In genomic region chr9:113712053-113712452, GRCh38 we compare ENCODE assay signal across 12 cellular contexts.
DNase-seq lines count a peak whose midpoint lies in the region; ATAC-seq, FAIRE-seq and TF ChIP-seq lines count a peak whose summit lies in the region.
"Had no signal": no experiment of that assay in that cellular context is flagged by ENCODE, and none has a peak within 500 bp of the region (broad histone marks: within the 10 kb centered on the region; RNA-seq: fewer than 3 reads in every experiment).

No MANE protein-coding gene starts in this region.

- H3K36me3 ChIP-seq in BLaER1: no peaks in the 10 kb centered on the region
- no peaks in the 10 kb centered on the region for H3K36me3 ChIP-seq in mammary epithelial cell (ENCODE audit: insufficient read depth, low read length)

- H3K9me3 ChIP-seq in BLaER1: peaks cover 27% of the 10 kb centered on the region
- H3K9me3 ChIP-seq in mammary epithelial cell (replicated peaks; ENCODE audit: insufficient read depth, low read length): peaks cover 5% of the 10 kb centered on the region

- 3% methylated on average over 2 of the region's 2 CpGs for WGBS in mammary epithelial cell (ENCODE audit: low coverage, missing lambda C conversion rate)

- peak overlapping the region; percentile 56; the same call in 1 of the 2 replicates for H3K4me2 ChIP-seq in BLaER1
- H3K4me2 ChIP-seq in mammary epithelial cell (ENCODE audit: insufficient read depth, low read depth, low read length): no peak overlapping the region

- no peaks in the 10 kb centered on the region for H3K79me2 ChIP-seq in mammary epithelial cell (ENCODE audit: insufficient read depth, low read length)
- H3K79me2 ChIP-seq: parathyroid adenoma had no signal

- ATAC-seq in left lobe of liver (peak; percentile 30), HG02938 (IDR thresholded peaks at IDR 0.05; ENCODE audit: unreplicated experiment) (no peak)

- H3K4me1 ChIP-seq in BLaER1 (peaks cover 24% of the 10 kb centered on the region), mammary epithelial cell (ENCODE audit: insufficient read depth, low read length) (peaks cover 7% of the 10 kb centered on the region)
- H3K4me1 ChIP-seq: parathyroid adenoma had no signal

- no peak for TF ChIP-seq EP300 in Ishikawa (IDR thresholded peaks at IDR 0.05; ENCODE audit: borderline replicate concordance)

- no peak for TF ChIP-seq POLR2A in H54 (IDR thresholded peaks at IDR 0.05; ENCODE audit: low read depth, low read length)

- H3K9ac ChIP-seq in BLaER1 (no peak overlapping the region), mammary epithelial cell (ENCODE audit: insufficient read depth, low read length) (no peak overlapping the region)
- H3K9ac ChIP-seq: parathyroid adenoma had no signal

- BruUV-seq in mammary epithelial cell (replicated peaks; lab: Mats Ljungman, UMichigan): no TSS peak

- in situ Hi-C loops in mammary epithelial cell (cut with MboI; ENCODE audit: low sequenced_read_pairs in 2 of 2): no loop called here

- H3K27me3 ChIP-seq in BLaER1 (no peaks in the 10 kb centered on the region), mammary epithelial cell (ENCODE audit: insufficient read depth, low read length) (no peaks in the 10 kb centered on the region)

- DNase-seq in mammary epithelial cell (peak; percentile 56), left lobe of liver (ENCODE audit: low spot score) (peak; percentile 41), H54 (ENCODE audit: insufficient read length, low spot score) (no peak), NCI-H187 treated with DMSO at 0.1 percent for 48 hours (lab: John Stamatoyannopoulos, UW) (no peak), C1 segment of cervical spinal cord (lab: John Stamatoyannopoulos, UW) (no peak)
- DNase-seq: CD4-positive, CD25-positive, alpha-beta regulatory T cell; NCI-H1417; stimulated activated CD4-positive, alpha-beta T cell treated with anti-CD3 and anti-CD28 coated beads, Interleukin-4, amount 100 ng/mL, for 1 hour had no signal

- H4K20me1 ChIP-seq in BLaER1 (no peaks in the 10 kb centered on the region), mammary epithelial cell (ENCODE audit: insufficient read depth, low read length) (no peaks in the 10 kb centered on the region)

- H3K4me3 ChIP-seq in BLaER1 (no peak overlapping the region), mammary epithelial cell (replicated peaks in 1 of 3; ENCODE audit: insufficient read depth in 1 of 3, low read depth in 2 of 3, low read length in 3 of 3) (no peak overlapping the region)

- CTCF ChIA-PET in mammary epithelial cell (lab: Charles Lee; ENCODE audit: low non-redundant PET): interaction anchor here (0.6 kb wide), 1 partner anchor 30 kb away, joined by 5 read pairs; no protein-coding TSS in a partner anchor

- no peak for TF ChIP-seq RAD21 in Ishikawa (IDR thresholded peaks at IDR 0.05; ENCODE audit: low read depth)

- H3K27ac ChIP-seq in BLaER1 (no peak overlapping the region), mammary epithelial cell (ENCODE audit: insufficient read depth, low read depth, low read length) (no peak overlapping the region)
- H3K27ac ChIP-seq: parathyroid adenoma had no signal

- no peak overlapping the region for H2AFZ ChIP-seq in mammary epithelial cell (ENCODE audit: low read depth, low read length)
- H2AFZ ChIP-seq: parathyroid adenoma had no signal

- FAIRE-seq in H54 (lab: Jason Lieb, UNC): no peak

- TF ChIP-seq CTCF in mammary epithelial cell (conservative IDR thresholded peaks at IDR 0.05 in 1 of 2, IDR thresholded peaks at IDR 0.05 in 1 of 2; ENCODE audit: extremely low read depth in 1 of 2, insufficient read depth in 1 of 2, low read depth in 1 of 2, low read length in 2 of 2): no peak

- intact Hi-C loops in mammary epithelial cell (cut with micrococcal nuclease): no loop called here

- dilution Hi-C loops in mammary epithelial cell (cut with HindIII; ENCODE audit: low sequenced_read_pairs): no loop called here

TF ChIP-seq in Ishikawa, 13 proteins besides CTCF, POLR2A, EP300 and RAD21:
- TF ChIP-seq ZBTB7A (IDR thresholded peaks at IDR 0.05; ENCODE audit: low read depth): no peak
- TF ChIP-seq NFIC (IDR thresholded peaks at IDR 0.05): peak; percentile 28
- TF ChIP-seq MAX (IDR thresholded peaks at IDR 0.05): no peak
TF ChIP-seq in Ishikawa: peak in this region for 1.

Comparison
In these comparisons a context has a peak if more than half of its experiments do, and no peak if none do; other contexts are left out.
1. DNase-seq: peak in mammary epithelial cell (single experiment) and left lobe of liver (single experiment); none in H54 (single experiment), NCI-H187 treated with DMSO at 0.1 percent for 48 hours (single experiment) and C1 segment of cervical spinal cord (0 of 14).